ENCODE assay signal across 6 cellular contexts in the genomic region with DNA sequence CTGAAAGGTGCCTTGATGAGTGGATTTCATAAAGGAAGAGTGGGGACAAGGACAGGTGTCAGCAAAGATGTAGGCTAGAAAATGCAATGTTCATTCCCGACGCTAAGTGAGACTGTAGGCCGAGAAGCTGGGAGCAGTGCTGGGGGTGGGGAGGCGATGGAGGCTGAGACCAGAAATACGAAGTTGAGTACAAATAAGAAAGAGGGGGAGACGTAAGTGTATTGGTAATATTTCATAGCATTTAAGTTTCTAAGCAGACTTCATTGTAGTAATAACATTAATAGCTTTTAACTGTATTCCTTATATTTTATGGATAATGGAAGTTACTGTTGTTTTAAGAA. TPM values are rescaled to one million over a fixed set of nuclear protein-coding genes. Genes with fewer than 3 reads are reported as not detected.
"Had no signal": no experiment of that assay in that cellular context is flagged by ENCODE, and none has a peak within 500 bp of the region (broad histone marks: within the 10 kb centered on the region; RNA-seq: fewer than 3 reads in every experiment).

No MANE protein-coding gene starts in this region.

- H3K4me3 ChIP-seq: K562 had no signal

- H3K27ac ChIP-seq: HL-60 had no signal

- H3K36me3 Mint-ChIP-seq: IgD-negative memory B cell had no signal

- H3K9me3 Mint-ChIP-seq: IgD-negative memory B cell had no signal

- DNase-seq: IMR-90, KG1 had no signal

- ATAC-seq: HepG2, K562 had no signal

- H3K27me3 Mint-ChIP-seq: IgD-negative memory B cell had no signal

RNA-seq across cellular contexts. Expression of a gene that starts 52.9 kb away (rescaled TPM):
- polyA plus RNA-seq: IgD-negative memory B cell had no signal
